Comparison of ENCODE assay signal across 10 cellular contexts in genomic region chr16:12661656-12662172, GRCh38.
DNase-seq lines count a peak whose midpoint lies in the region; ATAC-seq, FAIRE-seq and TF ChIP-seq lines count a peak whose summit lies in the region.
"Had no signal": no experiment of that assay in that cellular context is flagged by ENCODE, and none has a peak within 500 bp of the region (broad histone marks: within the 10 kb centered on the region; RNA-seq: fewer than 3 reads in every experiment).

No MANE protein-coding gene starts in this region.

- no peak overlapping the region for H3K4me3 Mint-ChIP-seq in Caco-2 (ENCODE audit: unreplicated experiment)
- no peak overlapping the region for H3K4me3 Mint-ChIP-seq in activated CD4-positive, alpha-beta memory T cell treated with anti-CD3 and anti-CD28 coated beads, Interleukin-2, amount 10 ng/mL, durations not matched to agents 7 days and 5 days
- H3K4me3 Mint-ChIP-seq: natural killer cell had no signal

- H3K4me1 ChIP-seq in Caco-2 (no peaks in the 10 kb centered on the region), gastrocnemius medialis (no peaks in the 10 kb centered on the region)

- intact Hi-C loops in Caco-2 (cut with micrococcal nuclease; ENCODE audit: unreplicated experiment), result no loop called here
- intact Hi-C loops in gastrocnemius medialis (cut with DNase I; ENCODE audit: low total_unique reads), result no loop called here

- H3K27me3 Mint-ChIP-seq in Caco-2 (ENCODE audit: insufficient read depth, unreplicated experiment), result no peaks in the 10 kb centered on the region
- H3K27me3 Mint-ChIP-seq in activated CD4-positive, alpha-beta memory T cell treated with anti-CD3 and anti-CD28 coated beads, Interleukin-2, amount 10 ng/mL, durations not matched to agents 7 days and 5 days, result no peaks in the 10 kb centered on the region

- no peak for ATAC-seq in gastrocnemius medialis
- ATAC-seq in HG03460 (IDR thresholded peaks at IDR 0.05; ENCODE audit: unreplicated experiment), result no peak

- no peak overlapping the region for H3K27ac ChIP-seq in gastrocnemius medialis

- H3K36me3 ChIP-seq in Caco-2 (ENCODE audit: control insufficient read depth, insufficient read depth, low read length), result no peaks in the 10 kb centered on the region; the same call in 1 of the 2 replicates
- peaks cover 0 to 10% of the 10 kb centered on the region in 2 donors for H3K36me3 ChIP-seq in gastrocnemius medialis

- CTCF ChIA-PET in Caco-2 (lab: Charles Lee), result no interaction called here
- CTCF ChIA-PET in activated CD4-positive, alpha-beta memory T cell treated with anti-CD3 and anti-CD28 coated beads, Interleukin-2, amount 10 ng/mL, durations not matched to agents 7 days and 5 days (lab: Charles Lee), result no interaction called here

- H3K9me3 Mint-ChIP-seq in Caco-2 (ENCODE audit: unreplicated experiment), result peaks cover 14% of the 10 kb centered on the region
- peaks cover 9% of the 10 kb centered on the region for H3K9me3 Mint-ChIP-seq in activated CD4-positive, alpha-beta memory T cell treated with anti-CD3 and anti-CD28 coated beads, Interleukin-2, amount 10 ng/mL, durations not matched to agents 7 days and 5 days

- no peak for TF ChIP-seq CTCF in Caco-2 (IDR thresholded peaks at IDR 0.05; ENCODE audit: insufficient read depth in 1 of 2, low read depth in 1 of 2, low read length in 1 of 2, severe bottlenecking in 1 of 2, unreplicated experiment in 1 of 2)
- TF ChIP-seq CTCF in D721Med (IDR thresholded peaks at IDR 0.05; ENCODE audit: insufficient read depth, missing control alignments), result no peak
- TF ChIP-seq CTCF in gastrocnemius medialis (IDR thresholded peaks at IDR 0.05 in 4 of 5, conservative IDR thresholded peaks at IDR 0.05 in 1 of 5), result no peak

- no peak overlapping the region for H3K27ac Mint-ChIP-seq in Caco-2 (ENCODE audit: unreplicated experiment)
- no peak overlapping the region for H3K27ac Mint-ChIP-seq in activated CD4-positive, alpha-beta memory T cell treated with anti-CD3 and anti-CD28 coated beads, Interleukin-2, amount 10 ng/mL, durations not matched to agents 7 days and 5 days
- H3K27ac Mint-ChIP-seq: natural killer cell had no signal

- no peak for TF ChIP-seq POLR2A in gastrocnemius medialis (IDR thresholded peaks at IDR 0.05)

- DNase-seq in Caco-2 (peak; percentile 58 to 70), iPS-NIHi7 (ENCODE audit: extremely low spot score) (peak; percentile 89), D721Med (ENCODE audit: insufficient read length, low spot score) (no peak), gastrocnemius medialis (no peak), C1 segment of cervical spinal cord (lab: John Stamatoyannopoulos, UW) (no peak)
- peak; percentile 32 for DNase-seq in activated CD4-positive, alpha-beta memory T cell treated with anti-CD3 and anti-CD28 coated beads, Interleukin-2, amount 10 ng/mL, durations not matched to agents 7 days and 5 days
- DNase-seq: natural killer cell, NCI-H187 treated with DMSO at 0.1 percent for 48 hours had no signal

- H3K27me3 ChIP-seq in Caco-2 (replicated peaks; ENCODE audit: control insufficient read depth, insufficient read depth, low read length) (no peaks in the 10 kb centered on the region), gastrocnemius medialis (no peaks in the 10 kb centered on the region)

- H3K4me1 Mint-ChIP-seq in Caco-2 (ENCODE audit: low read depth, unreplicated experiment), result no peaks in the 10 kb centered on the region
- no peaks in the 10 kb centered on the region for H3K4me1 Mint-ChIP-seq in activated CD4-positive, alpha-beta memory T cell treated with anti-CD3 and anti-CD28 coated beads, Interleukin-2, amount 10 ng/mL, durations not matched to agents 7 days and 5 days
- H3K4me1 Mint-ChIP-seq: natural killer cell had no signal

- H3K4me3 ChIP-seq in Caco-2 (ENCODE audit: low read depth, low read length) (no peak overlapping the region), gastrocnemius medialis (no peak overlapping the region)

- BruUV-seq in Caco-2 (replicated peaks; lab: Mats Ljungman, UMichigan), result no TSS peak

- no peak for FAIRE-seq in D721Med (lab: Jason Lieb, UNC)

- no peaks in the 10 kb centered on the region for H3K9me3 ChIP-seq in Caco-2
- H3K9me3 ChIP-seq in gastrocnemius medialis, result peaks cover 0 to 8% (median 0%) of the 10 kb centered on the region in 3 donors

- POLR2A ChIA-PET in Caco-2 (lab: Charles Lee), result no interaction called here
- POLR2A ChIA-PET in activated CD4-positive, alpha-beta memory T cell treated with anti-CD3 and anti-CD28 coated beads, Interleukin-2, amount 10 ng/mL, durations not matched to agents 7 days and 5 days (lab: Charles Lee), result interaction anchor here (1.5 kb wide), 1 partner anchor 126 kb away, joined by 3 read pairs; no protein-coding TSS in a partner anchor

- H3K36me3 Mint-ChIP-seq in Caco-2 (ENCODE audit: insufficient read depth, unreplicated experiment), result peaks cover 13% of the 10 kb centered on the region
- H3K36me3 Mint-ChIP-seq in activated CD4-positive, alpha-beta memory T cell treated with anti-CD3 and anti-CD28 coated beads, Interleukin-2, amount 10 ng/mL, durations not matched to agents 7 days and 5 days (ENCODE audit: low read depth), result peaks cover 49% of the 10 kb centered on the region

- TF ChIP-seq RAD21 in Ishikawa (IDR thresholded peaks at IDR 0.05; ENCODE audit: low read depth), result no peak

- no peak for TF ChIP-seq EP300 in Ishikawa (IDR thresholded peaks at IDR 0.05; ENCODE audit: borderline replicate concordance)

- in situ Hi-C loops in gastrocnemius medialis (cut with MboI; ENCODE audit: low sequenced_read_pairs in 4 of 4), result loop anchor here in 1 of 4 donors (25.0 kb wide), 1 partner anchor 101 kb away; no protein-coding TSS in a partner anchor

TF ChIP-seq in Ishikawa, 13 proteins besides CTCF, POLR2A, EP300 and RAD21:
- TF ChIP-seq ZBTB7A (IDR thresholded peaks at IDR 0.05; ENCODE audit: low read depth) (no peak), NFIC (IDR thresholded peaks at IDR 0.05) (no peak), TAF1 (IDR thresholded peaks at IDR 0.05; ENCODE audit: low read depth) (no peak)
- TF ChIP-seq, protein P1, sequence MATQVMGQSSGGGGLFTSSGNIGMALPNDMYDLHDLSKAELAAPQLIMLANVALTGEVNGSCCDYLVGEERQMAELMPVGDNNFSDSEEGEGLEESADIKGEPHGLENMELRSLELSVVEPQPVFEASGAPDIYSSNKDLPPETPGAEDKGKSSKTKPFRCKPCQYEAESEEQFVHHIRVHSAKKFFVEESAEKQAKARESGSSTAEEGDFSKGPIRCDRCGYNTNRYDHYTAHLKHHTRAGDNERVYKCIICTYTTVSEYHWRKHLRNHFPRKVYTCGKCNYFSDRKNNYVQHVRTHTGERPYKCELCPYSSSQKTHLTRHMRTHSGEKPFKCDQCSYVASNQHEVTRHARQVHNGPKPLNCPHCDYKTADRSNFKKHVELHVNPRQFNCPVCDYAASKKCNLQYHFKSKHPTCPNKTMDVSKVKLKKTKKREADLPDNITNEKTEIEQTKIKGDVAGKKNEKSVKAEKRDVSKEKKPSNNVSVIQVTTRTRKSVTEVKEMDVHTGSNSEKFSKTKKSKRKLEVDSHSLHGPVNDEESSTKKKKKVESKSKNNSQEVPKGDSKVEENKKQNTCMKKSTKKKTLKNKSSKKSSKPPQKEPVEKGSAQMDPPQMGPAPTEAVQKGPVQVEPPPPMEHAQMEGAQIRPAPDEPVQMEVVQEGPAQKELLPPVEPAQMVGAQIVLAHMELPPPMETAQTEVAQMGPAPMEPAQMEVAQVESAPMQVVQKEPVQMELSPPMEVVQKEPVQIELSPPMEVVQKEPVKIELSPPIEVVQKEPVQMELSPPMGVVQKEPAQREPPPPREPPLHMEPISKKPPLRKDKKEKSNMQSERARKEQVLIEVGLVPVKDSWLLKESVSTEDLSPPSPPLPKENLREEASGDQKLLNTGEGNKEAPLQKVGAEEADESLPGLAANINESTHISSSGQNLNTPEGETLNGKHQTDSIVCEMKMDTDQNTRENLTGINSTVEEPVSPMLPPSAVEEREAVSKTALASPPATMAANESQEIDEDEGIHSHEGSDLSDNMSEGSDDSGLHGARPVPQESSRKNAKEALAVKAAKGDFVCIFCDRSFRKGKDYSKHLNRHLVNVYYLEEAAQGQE (IDR thresholded peaks at IDR 0.05; ENCODE audit: low read depth), result peak; percentile 93
- TF ChIP-seq, protein P2, sequence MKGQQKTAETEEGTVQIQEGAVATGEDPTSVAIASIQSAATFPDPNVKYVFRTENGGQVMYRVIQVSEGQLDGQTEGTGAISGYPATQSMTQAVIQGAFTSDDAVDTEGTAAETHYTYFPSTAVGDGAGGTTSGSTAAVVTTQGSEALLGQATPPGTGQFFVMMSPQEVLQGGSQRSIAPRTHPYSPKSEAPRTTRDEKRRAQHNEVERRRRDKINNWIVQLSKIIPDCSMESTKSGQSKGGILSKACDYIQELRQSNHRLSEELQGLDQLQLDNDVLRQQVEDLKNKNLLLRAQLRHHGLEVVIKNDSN (IDR thresholded peaks at IDR 0.05), result no peak

Comparison
In these comparisons a context has a peak if more than half of its experiments do, and no peak if none do; other contexts are left out.
1. DNase-seq: peak in Caco-2 (2 of 2), activated CD4-positive, alpha-beta memory T cell treated with anti-CD3 and anti-CD28 coated beads, Interleukin-2, amount 10 ng/mL, durations not matched to agents 7 days and 5 days (single experiment) and iPS-NIHi7 (single experiment); none in D721Med (single experiment), gastrocnemius medialis (0 of 2) and C1 segment of cervical spinal cord (0 of 14).